In the genomic region with DNA sequence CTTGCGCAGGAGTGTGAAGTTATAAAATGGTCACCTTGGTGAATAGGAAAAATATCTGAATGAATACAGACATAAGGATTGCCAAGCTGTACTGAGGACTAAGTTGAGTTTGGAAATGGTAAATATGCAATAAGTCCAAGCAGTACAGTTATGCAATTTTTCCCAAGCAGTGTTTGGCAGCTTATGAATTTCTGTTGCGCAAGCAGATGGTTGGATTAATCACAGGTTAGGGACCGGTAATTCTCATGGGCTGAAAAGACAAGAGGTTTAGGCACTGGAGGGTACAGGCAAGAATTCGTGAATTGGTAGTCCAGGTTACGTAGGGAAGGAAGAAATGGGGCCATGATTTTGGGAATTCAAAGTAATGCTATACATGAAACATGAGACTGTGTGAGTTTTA, we compare ENCODE assay signal across 16 cellular contexts.
DNase-seq lines count a peak whose midpoint lies in the region; ATAC-seq, FAIRE-seq and TF ChIP-seq lines count a peak whose summit lies in the region.
"Had no signal": no experiment of that assay in that cellular context is flagged by ENCODE, and none has a peak within 500 bp of the region (broad histone marks: within the 10 kb centered on the region; RNA-seq: fewer than 3 reads in every experiment).

No MANE protein-coding gene starts in this region.

- 89 to 95% (median 91%) methylated on average over 5 of the region's 5 CpGs for WGBS in heart left ventricle, 4 donors

- H3K4me3 ChIP-seq in heart left ventricle (no peak overlapping the region), astrocyte (ENCODE audit: insufficient read depth, low read depth, low read length) (no peak overlapping the region), upper lobe of right lung (no peak overlapping the region), vagina (no peak overlapping the region)
- H3K4me3 ChIP-seq: body of pancreas, MG63, skin epidermis had no signal

- DNase-seq in left cardiac atrium (no peak), heart left ventricle (no peak), astrocyte (ENCODE audit: low read depth) (peak; percentile 8), foreskin keratinocyte (peak; percentile 38 to 56), upper lobe of right lung (no peak), hypothalamus (lab: John Stamatoyannopoulos, UW) (no peak), vagina (ENCODE audit: extremely low spot score in 2 of 2) (no peak)
- no peak for DNase-seq in stimulated activated naive B cell treated with anti-CD40 and anti-IgM and Interleukin-4, amounts not matched to agents 10 μg/mL and 1 μg/mL and 100 μg/mL, for 72 hours
- DNase-seq: activated effector memory CD4-positive, alpha-beta T cell treated with anti-CD3 and anti-CD28 coated beads, Interleukin-2, amount 50 U/mL, for 16 hours; body of pancreas; hippocampal formation; MG63; NK-92 treated with Interleukin-12 subunit alpha and Interleukin-12 subunit beta, amount 100 ng/mL, for 24 hours had no signal

- no peaks in the 10 kb centered on the region for H3K4me1 Mint-ChIP-seq in astrocyte (ENCODE audit: low read depth, unreplicated experiment)
- peaks cover 9 to 13% of the 10 kb centered on the region in 2 donors for H3K4me1 Mint-ChIP-seq in stimulated activated naive B cell treated with anti-CD40 and anti-IgM and Interleukin-4, amounts not matched to agents 10 μg/mL and 1 μg/mL and 100 μg/mL, for 72 hours

- intact Hi-C loops in left cardiac atrium (cut with DNase I), result no loop called here
- intact Hi-C loops in heart left ventricle (cut with DNase I), result no loop called here
- intact Hi-C loops in upper lobe of right lung (cut with DNase I), result no loop called here
- intact Hi-C loops in vagina (cut with DNase I), result no loop called here

- no peaks in the 10 kb centered on the region for H4K20me1 ChIP-seq in astrocyte (ENCODE audit: insufficient read depth, low read length)

- H3K79me2 ChIP-seq in astrocyte (ENCODE audit: insufficient read depth, low read length), result no peaks in the 10 kb centered on the region

- no peak for TF ChIP-seq CTCF in heart left ventricle (IDR thresholded peaks at IDR 0.05)
- TF ChIP-seq CTCF in astrocyte (IDR thresholded peaks at IDR 0.05; ENCODE audit: insufficient read depth, low read depth, low read length), result no peak
- no peak for TF ChIP-seq CTCF in foreskin keratinocyte (conservative IDR thresholded peaks at IDR 0.05)
- TF ChIP-seq CTCF in upper lobe of right lung (IDR thresholded peaks at IDR 0.05), result no peak
- no peak for TF ChIP-seq CTCF in vagina (IDR thresholded peaks at IDR 0.05)

- no peak overlapping the region for H2AFZ ChIP-seq in astrocyte (ENCODE audit: low read depth, low read length)

- no peak overlapping the region for H3K27ac Mint-ChIP-seq in astrocyte (ENCODE audit: unreplicated experiment)
- no peak overlapping the region for H3K27ac Mint-ChIP-seq in stimulated activated naive B cell treated with anti-CD40 and anti-IgM and Interleukin-4, amounts not matched to agents 10 μg/mL and 1 μg/mL and 100 μg/mL, for 72 hours

- H3K4me1 ChIP-seq in heart left ventricle, result peaks cover 0 to 14% (median 0%) of the 10 kb centered on the region in 12 donors
- H3K4me1 ChIP-seq in astrocyte (ENCODE audit: insufficient read depth, low read length), result no peaks in the 10 kb centered on the region
- H3K4me1 ChIP-seq in foreskin keratinocyte, result no peaks in the 10 kb centered on the region
- H3K4me1 ChIP-seq in upper lobe of right lung, result no peaks in the 10 kb centered on the region
- H3K4me1 ChIP-seq in vagina, result no peaks in the 10 kb centered on the region
- H3K4me1 ChIP-seq: body of pancreas had no signal

- ATAC-seq in left cardiac atrium (peak; percentile 44 to 83), heart left ventricle (no peak), foreskin keratinocyte (no peak), upper lobe of right lung (peak; percentile 74)
- ATAC-seq in stimulated activated naive B cell treated with anti-CD40 and anti-IgM and Interleukin-4, amounts not matched to agents 10 μg/mL and 1 μg/mL and 100 μg/mL, for 72 hours (replicated peaks), result no peak
- ATAC-seq: body of pancreas, HCT116, SK-N-SH treated with all-trans-retinoic acid at 6 μM for 48 hours had no signal

- H3K36me3 ChIP-seq in heart left ventricle, result no peaks in the 10 kb centered on the region
- no peaks in the 10 kb centered on the region for H3K36me3 ChIP-seq in astrocyte (ENCODE audit: insufficient read depth, low read length)
- no peaks in the 10 kb centered on the region for H3K36me3 ChIP-seq in upper lobe of right lung
- H3K36me3 ChIP-seq in vagina, result no peaks in the 10 kb centered on the region
- H3K36me3 ChIP-seq: MG63 had no signal

- H3K36me3 Mint-ChIP-seq in astrocyte (ENCODE audit: low read depth, unreplicated experiment), result peaks cover 2% of the 10 kb centered on the region
- H3K36me3 Mint-ChIP-seq in stimulated activated naive B cell treated with anti-CD40 and anti-IgM and Interleukin-4, amounts not matched to agents 10 μg/mL and 1 μg/mL and 100 μg/mL, for 72 hours, result peaks cover 0 to 8% of the 10 kb centered on the region in 2 donors

- FAIRE-seq in astrocyte (lab: Jason Lieb, UNC), result no peak

- no peak overlapping the region for H3K9ac ChIP-seq in astrocyte (ENCODE audit: low read length)

- no peak overlapping the region for H3K4me2 ChIP-seq in astrocyte (ENCODE audit: low read length)

- peaks cover 6% of the 10 kb centered on the region for H3K9me3 Mint-ChIP-seq in astrocyte (ENCODE audit: unreplicated experiment)
- H3K9me3 Mint-ChIP-seq in stimulated activated naive B cell treated with anti-CD40 and anti-IgM and Interleukin-4, amounts not matched to agents 10 μg/mL and 1 μg/mL and 100 μg/mL, for 72 hours, result peaks cover 5 to 6% of the 10 kb centered on the region in 2 donors

- H3K4me3 Mint-ChIP-seq in astrocyte (ENCODE audit: unreplicated experiment), result no peak overlapping the region
- no peak overlapping the region for H3K4me3 Mint-ChIP-seq in stimulated activated naive B cell treated with anti-CD40 and anti-IgM and Interleukin-4, amounts not matched to agents 10 μg/mL and 1 μg/mL and 100 μg/mL, for 72 hours

- TF ChIP-seq POLR2A in heart left ventricle (IDR thresholded peaks at IDR 0.05) (no peak), vagina (IDR thresholded peaks at IDR 0.05) (no peak)

- H3K27ac ChIP-seq in heart left ventricle (no peak overlapping the region), astrocyte (ENCODE audit: low read depth, low read length) (no peak overlapping the region), foreskin keratinocyte (no peak overlapping the region), upper lobe of right lung (no peak overlapping the region), vagina (no peak overlapping the region)
- H3K27ac ChIP-seq: body of pancreas, skin epidermis had no signal

- H3K27me3 Mint-ChIP-seq in astrocyte (ENCODE audit: low read depth, unreplicated experiment), result no peaks in the 10 kb centered on the region
- no peaks in the 10 kb centered on the region for H3K27me3 Mint-ChIP-seq in stimulated activated naive B cell treated with anti-CD40 and anti-IgM and Interleukin-4, amounts not matched to agents 10 μg/mL and 1 μg/mL and 100 μg/mL, for 72 hours

- H3K9me3 ChIP-seq in heart left ventricle (peaks cover 0 to 7% (median 0%) of the 10 kb centered on the region in 12 donors), astrocyte (ENCODE audit: insufficient read depth, low read depth, low read length) (no peaks in the 10 kb centered on the region), upper lobe of right lung (no peaks in the 10 kb centered on the region), vagina (no peaks in the 10 kb centered on the region)
- H3K9me3 ChIP-seq: body of pancreas, MG63 had no signal

- no peaks in the 10 kb centered on the region for H3K27me3 ChIP-seq in heart left ventricle
- H3K27me3 ChIP-seq in astrocyte (ENCODE audit: insufficient read depth, low read length), result no peaks in the 10 kb centered on the region
- H3K27me3 ChIP-seq in foreskin keratinocyte, result no peaks in the 10 kb centered on the region
- no peaks in the 10 kb centered on the region for H3K27me3 ChIP-seq in upper lobe of right lung
- H3K27me3 ChIP-seq in vagina, result no peaks in the 10 kb centered on the region
- H3K27me3 ChIP-seq: body of pancreas, MG63 had no signal

Comparison
In these comparisons a context has a peak if more than half of its experiments do, and no peak if none do; other contexts are left out.
1. ATAC-seq: peak in left cardiac atrium (2 of 2) and upper lobe of right lung (single experiment); none in heart left ventricle (0 of 4), foreskin keratinocyte (single experiment) and stimulated activated naive B cell treated with anti-CD40 and anti-IgM and Interleukin-4, amounts not matched to agents 10 μg/mL and 1 μg/mL and 100 μg/mL, for 72 hours (0 of 2).
2. DNase-seq: peak in astrocyte (single experiment) and foreskin keratinocyte (2 of 2); none in left cardiac atrium (single experiment), heart left ventricle (0 of 5), upper lobe of right lung (single experiment), hypothalamus (0 of 51), stimulated activated naive B cell treated with anti-CD40 and anti-IgM and Interleukin-4, amounts not matched to agents 10 μg/mL and 1 μg/mL and 100 μg/mL, for 72 hours (single experiment) and vagina (0 of 2).